In genomic region chr6:149990672-149991402, GRCh38 we compare ENCODE assay signal across 8 cellular contexts. TPM values are rescaled to one million over a fixed set of nuclear protein-coding genes. Genes with fewer than 3 reads are reported as not detected.
A peak's percentile ranks its signal among the peaks of the same experiment; 100 is the strongest.
DNase-seq lines count a peak whose midpoint lies in the region; ATAC-seq and TF ChIP-seq lines count a peak whose summit lies in the region.

No MANE protein-coding gene starts in this region.

- peaks cover 34% of the 10 kb centered on the region for H3K4me1 ChIP-seq in CD8-positive, alpha-beta memory T cell (ENCODE audit: insufficient read depth, low read length)
- H3K4me1 ChIP-seq in HUES48 (ENCODE audit: control insufficient read depth, insufficient read depth, low read length) (peaks cover 7% of the 10 kb centered on the region; the same call in 1 of the 2 replicates), upper lobe of right lung (peaks cover 17% of the 10 kb centered on the region)

- CTCF ChIA-PET in CD8-positive, alpha-beta memory T cell (lab: Charles Lee) = interaction anchor here (1.0 to 2.0 kb wide), 2 partner anchors 16 to 26 kb away, joined by 5 to 7 read pairs; no protein-coding TSS in a partner anchor

- H3K4me3 Mint-ChIP-seq in CD8-positive, alpha-beta memory T cell = peak overlapping the region; percentile 36 to 91 (median 79)
- H3K4me3 Mint-ChIP-seq in activated T-cell treated with anti-CD3 and anti-CD28 coated beads, Interleukin-2, amount 50 U/mL, for 4 hours = peak overlapping the region; percentile 79

- no peak overlapping the region for H3K9ac ChIP-seq in HUES48 (ENCODE audit: low read depth, low read length)

- H3K27ac ChIP-seq in CD8-positive, alpha-beta memory T cell (ENCODE audit: low read depth, low read length) = no peak overlapping the region
- H3K27ac ChIP-seq in HUES48 (ENCODE audit: low read depth, low read length) (no peak overlapping the region), upper lobe of right lung (no peak overlapping the region)

- H3K36me3 ChIP-seq in CD8-positive, alpha-beta memory T cell (ENCODE audit: insufficient read depth, low read length) = no peaks in the 10 kb centered on the region
- H3K36me3 ChIP-seq in HUES48 (ENCODE audit: control insufficient read depth, insufficient read depth, low read length) (no peaks in the 10 kb centered on the region), upper lobe of right lung (no peaks in the 10 kb centered on the region)

- peaks cover 7 to 21% (median 18%) of the 10 kb centered on the region in 5 donors for H3K9me3 Mint-ChIP-seq in CD8-positive, alpha-beta memory T cell
- peaks cover 9% of the 10 kb centered on the region for H3K9me3 Mint-ChIP-seq in activated T-cell treated with anti-CD3 and anti-CD28 coated beads, Interleukin-2, amount 50 U/mL, for 4 hours

- peaks cover 0 to 3% (median 0%) of the 10 kb centered on the region in 3 donors for H3K36me3 Mint-ChIP-seq in CD8-positive, alpha-beta memory T cell
- H3K36me3 Mint-ChIP-seq in activated T-cell treated with anti-CD3 and anti-CD28 coated beads, Interleukin-2, amount 50 U/mL, for 4 hours (ENCODE audit: insufficient read depth) = no peaks in the 10 kb centered on the region

- TF ChIP-seq CTCF in upper lobe of right lung (IDR thresholded peaks at IDR 0.05) = no peak

- peaks cover 78 to 88% of the 10 kb centered on the region in 2 donors for H3K27me3 Mint-ChIP-seq in CD8-positive, alpha-beta memory T cell
- H3K27me3 Mint-ChIP-seq in activated T-cell treated with anti-CD3 and anti-CD28 coated beads, Interleukin-2, amount 50 U/mL, for 4 hours (ENCODE audit: low read depth) = peaks cover 90% of the 10 kb centered on the region

- H3K4me1 Mint-ChIP-seq in CD8-positive, alpha-beta memory T cell = peaks cover 27 to 31% (median 28%) of the 10 kb centered on the region in 3 donors
- peaks cover 27% of the 10 kb centered on the region for H3K4me1 Mint-ChIP-seq in activated T-cell treated with anti-CD3 and anti-CD28 coated beads, Interleukin-2, amount 50 U/mL, for 4 hours (ENCODE audit: low read depth)

- H3K9me3 ChIP-seq in CD8-positive, alpha-beta memory T cell (ENCODE audit: low read length) = no peaks in the 10 kb centered on the region
- 0 out of 2 replicates have a peak, but pooled peaks cover 4% of the 10 kb centered on the region for H3K9me3 ChIP-seq in HUES48 (ENCODE audit: control insufficient read depth, insufficient read depth, low read length)
- no peaks in the 10 kb centered on the region for H3K9me3 ChIP-seq in upper lobe of right lung

- intact Hi-C loops in upper lobe of right lung (cut with DNase I) = no loop called here

- POLR2A ChIA-PET in CD8-positive, alpha-beta memory T cell (lab: Charles Lee) = no interaction called here

- H3K27me3 ChIP-seq in CD8-positive, alpha-beta memory T cell (ENCODE audit: insufficient read depth, low read length, poor library complexity, severe bottlenecking) = peaks cover 62% of the 10 kb centered on the region
- peaks cover 100% of the 10 kb centered on the region for H3K27me3 ChIP-seq in HUES48 (ENCODE audit: control insufficient read depth, insufficient read depth, low read length)
- H3K27me3 ChIP-seq in upper lobe of right lung = peaks cover 95% of the 10 kb centered on the region

- H3K27ac Mint-ChIP-seq in CD8-positive, alpha-beta memory T cell = peak overlapping the region in 2 of 8 donors; percentile 2 to 20

- peak overlapping the region; percentile 49 for H3K4me3 ChIP-seq in CD8-positive, alpha-beta memory T cell (ENCODE audit: low read length)
- H3K4me3 ChIP-seq in HUES48 (ENCODE audit: low read depth, low read length) = peak overlapping the region; percentile 33; the same call in 1 of the 2 replicates
- peak overlapping the region; percentile 33 for H3K4me3 ChIP-seq in upper lobe of right lung

- ATAC-seq in activated T-cell treated with anti-CD3 and anti-CD28 coated beads, Interleukin-2, amount 50 U/mL, for 4 hours = peak; percentile 49 to 57
- ATAC-seq in upper lobe of right lung = peak; percentile 17

- DNase-seq in CD8-positive, alpha-beta memory T cell = peak in 4 of 5 donors; percentile 21 to 35 (median 28)
- DNase-seq in activated T-cell treated with anti-CD3 and anti-CD28 coated beads, Interleukin-2, amount 50 U/mL, for 4 hours = no peak
- DNase-seq in left kidney (ENCODE audit: low read depth, low spot score) (peak; percentile 56), upper lobe of right lung (no peak), NCI-H526 treated with DMSO at 0.1 percent for 48 hours (lab: John Stamatoyannopoulos, UW) (no peak), NCI-H1930 (lab: John Stamatoyannopoulos, UW) (no peak), GDM1 (lab: John Stamatoyannopoulos, UW) (no peak)

RNA-seq across cellular contexts. Expression of gene ULBP1, which starts 27.1 kb away (rescaled TPM):
- total RNA-seq in CD8-positive, alpha-beta memory T cell = under 1 TPM; 0.60 to 0.74 TPM
- not detected for polyA plus RNA-seq in CD8-positive, alpha-beta memory T cell
- total RNA-seq in activated T-cell treated with anti-CD3 and anti-CD28 coated beads, Interleukin-2, amount 50 U/mL, for 4 hours = 1 to 10 TPM in 2 of 3 donors, under 1 TPM in 1; 0.83 to 1.3 (median 1.2) TPM
- total RNA-seq in upper lobe of right lung = 1.2 TPM

RNA-seq across cellular contexts. Expression of gene RAET1L, which starts 34.5 kb away (rescaled TPM):
- total RNA-seq in CD8-positive, alpha-beta memory T cell = not detected
- polyA plus RNA-seq in CD8-positive, alpha-beta memory T cell = not detected
- not detected for total RNA-seq in activated T-cell treated with anti-CD3 and anti-CD28 coated beads, Interleukin-2, amount 50 U/mL, for 4 hours
- not detected for total RNA-seq in upper lobe of right lung

RNA-seq across cellular contexts. Expression of gene ULBP2, which starts 49.0 kb away (rescaled TPM):
- total RNA-seq in CD8-positive, alpha-beta memory T cell = under 1 TPM; 0.48 to 0.51 TPM
- polyA plus RNA-seq in CD8-positive, alpha-beta memory T cell = 0.68 TPM
- total RNA-seq in activated T-cell treated with anti-CD3 and anti-CD28 coated beads, Interleukin-2, amount 50 U/mL, for 4 hours = under 1 TPM; 0.43 to 0.87 (median 0.51) TPM
- total RNA-seq in upper lobe of right lung = 2.3 TPM

Comparison
In these comparisons a context has a peak if more than half of its experiments do, and no peak if none do; other contexts are left out.
1. DNase-seq: peak in CD8-positive, alpha-beta memory T cell (4 of 5) and left kidney (single experiment); none in activated T-cell treated with anti-CD3 and anti-CD28 coated beads, Interleukin-2, amount 50 U/mL, for 4 hours (single experiment), upper lobe of right lung (single experiment), NCI-H526 treated with DMSO at 0.1 percent for 48 hours (single experiment), NCI-H1930 (0 of 2) and GDM1 (single experiment).
2. Peak in every context shown above with its lines, with median percentiles within 50 percentile points of each other: H3K4me3 ChIP-seq.